8 cellular contexts compared by ENCODE assay signal in the genomic region with DNA sequence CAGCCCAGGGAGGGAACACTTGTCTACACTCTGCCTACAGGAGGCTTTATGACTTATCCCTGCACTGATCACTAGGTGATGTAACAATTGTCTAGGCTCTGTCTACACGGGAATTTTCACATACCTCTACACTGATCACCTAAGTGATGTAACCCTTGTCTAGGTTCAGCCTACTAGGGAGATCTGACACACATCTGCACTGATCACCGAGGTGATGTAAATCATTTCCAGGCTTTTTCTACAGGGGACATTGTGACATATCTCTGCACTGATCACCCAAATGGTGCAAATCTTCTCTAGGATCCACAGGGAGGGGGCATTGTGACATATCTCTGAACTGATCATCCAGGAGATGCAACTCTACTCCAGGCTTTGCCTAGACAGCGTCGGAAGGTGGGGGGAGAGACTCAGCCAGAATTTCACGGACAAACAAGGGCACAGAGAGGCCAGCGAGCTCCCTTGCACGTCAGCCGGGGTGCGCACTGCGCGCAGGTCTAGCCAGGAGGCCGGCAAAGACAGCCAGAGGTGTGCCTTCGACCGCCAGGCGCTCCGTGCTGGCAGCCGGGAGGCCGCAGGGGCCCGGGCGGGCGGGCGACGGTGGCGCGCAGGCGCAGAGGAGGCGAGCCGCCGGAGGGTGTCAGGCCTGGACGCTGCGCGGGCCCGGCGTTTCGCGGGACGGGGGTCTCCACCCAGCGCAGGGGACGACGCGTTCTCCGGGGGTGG. TPM values are rescaled to one million over a fixed set of nuclear protein-coding genes. Genes with fewer than 3 reads are reported as not detected.
DNase-seq lines count a peak whose midpoint lies in the region; ATAC-seq, FAIRE-seq and TF ChIP-seq lines count a peak whose summit lies in the region.

No MANE protein-coding gene starts in this region.

- TF ChIP-seq CTCF in RWPE1 (conservative IDR thresholded peaks at IDR 0.05; ENCODE audit: low read depth) (no peak), GM12878 (IDR thresholded peaks at IDR 0.05 in 2 of 3, conservative IDR thresholded peaks at IDR 0.05 in 1 of 3; ENCODE audit: control insufficient read depth in 2 of 3, extremely low read depth in 1 of 3, insufficient read depth in 1 of 3, low read depth in 3 of 3, low read length in 3 of 3) (no peak)

- no peak for TF ChIP-seq RAD21 in GM12878 (IDR thresholded peaks at IDR 0.05; ENCODE audit: insufficient read depth, low read depth, low read length)

- no peaks in the 10 kb centered on the region for H4K20me1 ChIP-seq in GM12878 (ENCODE audit: control insufficient read depth, insufficient read depth)

- RAD21 ChIA-PET in GM12878 (lab: Charles Lee; ENCODE audit: unreplicated experiment) = no interaction called here

- intact Hi-C loops in GM12878 (cut with micrococcal nuclease; ENCODE audit: unreplicated experiment) = no loop called here

- no peaks in the 10 kb centered on the region; the same call in 2 of the 3 replicates for H3K9me3 ChIP-seq in GM12878 (replicated peaks; ENCODE audit: control insufficient read depth, insufficient read depth, low read length)

- in situ Hi-C loops in GM12878 (cut with MboI) = no loop called here

- H3K4me1 ChIP-seq in GM12878 (ENCODE audit: control insufficient read depth, insufficient read depth, low read length) = no peaks in the 10 kb centered on the region

- BruUV-seq in GM12878 (replicated peaks; lab: Mats Ljungman, UMichigan) = no TSS peak

- peak overlapping the region; percentile 85 for H2AFZ ChIP-seq in GM12878 (ENCODE audit: control insufficient read depth, low read depth, low read length)

- POLR2A ChIA-PET in RWPE1 (lab: Yijun Ruan, JAX; ENCODE audit: low non-redundant PET) (no interaction called here), GM12878 (lab: Charles Lee) (no interaction called here)

- H3K4me2 ChIP-seq in GM12878 (ENCODE audit: control insufficient read depth, insufficient read depth) = peak overlapping the region; percentile 21

- SMC1A ChIA-PET in GM12878 (lab: Charles Lee; ENCODE audit: uncharacterized antibody, unreplicated experiment) = no interaction called here

- no peak for TF ChIP-seq EP300 in GM12878 (IDR thresholded peaks at IDR 0.05; ENCODE audit: borderline replicate concordance in 1 of 2, control insufficient read depth in 1 of 2, low read depth in 2 of 2, low read length in 2 of 2)

- CTCF ChIA-PET in RWPE1 (lab: Yijun Ruan, JAX) = interaction anchor here (0.6 kb wide), 1 partner anchor 77 kb away, joined by 3 read pairs; no protein-coding TSS in a partner anchor
- CTCF ChIA-PET in GM12878 (lab: Yijun Ruan, JAX) = no interaction called here

- ATAC-seq in GM12878 (peak; percentile 90), HG02571 (IDR thresholded peaks at IDR 0.05; ENCODE audit: unreplicated experiment) (no peak), GM21723 (IDR thresholded peaks at IDR 0.05; ENCODE audit: unreplicated experiment) (no peak)

- peak overlapping the region; percentile 57; the same call in 1 of the 2 replicates for H3K4me3 ChIP-seq in GM12878

- H3K9ac ChIP-seq in GM12878 (ENCODE audit: control insufficient read depth, insufficient read depth, low read length) = peak overlapping the region; percentile 38; the same call in 1 of the 2 replicates

- no peaks in the 10 kb centered on the region for H3K27me3 ChIP-seq in GM12878 (replicated peaks in 1 of 2; ENCODE audit: control insufficient read depth in 2 of 2, insufficient read depth in 2 of 2, low read length in 1 of 2)

- FAIRE-seq in GM18507 (lab: Jason Lieb, UNC) = peak; percentile 65
- FAIRE-seq in GM12878 (lab: Jason Lieb, UNC) = peak; percentile 94

- peak; percentile 53 for TF ChIP-seq POLR2A in GM12878 (IDR thresholded peaks at IDR 0.05; ENCODE audit: low read depth, low read length)

- WGBS in GM12878 (ENCODE audit: insufficient coverage, insufficient replicate concordance, low lambda C conversion rate, missing lambda C conversion rate) = 21% methylated on average over 41 of the region's 42 CpGs

- H3K27ac ChIP-seq in RWPE1 (peak overlapping the region; percentile 46; the same call in 1 of the 2 replicates), GM12878 (ENCODE audit: control insufficient read depth, insufficient read depth) (no peak overlapping the region)

- DNase-seq in GM18507 (ENCODE audit: extremely low spot score, insufficient read length, low read depth) (peak; percentile 51), RWPE1 (ENCODE audit: low spot score) (peak; percentile 65), GM12878 (ENCODE audit: low read depth, low spot score) (no peak), inferior parietal cortex (ENCODE audit: extremely low spot score) (peak; percentile 57), NCI-H187 (lab: John Stamatoyannopoulos, UW) (no peak)
- peak; percentile 78 for DNase-seq in stimulated activated CD4-positive, alpha-beta T cell treated with anti-CD3 and anti-CD28 coated beads, Interleukin-15, amount 100 ng/mL, for 24 hours

- no peaks in the 10 kb centered on the region for H3K79me2 ChIP-seq in GM12878 (ENCODE audit: control insufficient read depth, insufficient read depth, low read length)

- no peaks in the 10 kb centered on the region for H3K36me3 ChIP-seq in GM12878 (ENCODE audit: control insufficient read depth in 2 of 2, insufficient read depth in 2 of 2, low read length in 1 of 2)

TF ChIP-seq in GM12878, 131 proteins besides CTCF, POLR2A, EP300 and RAD21 (continues in another document):
- TF ChIP-seq NRF1 (conservative IDR thresholded peaks at IDR 0.05; ENCODE audit: low read depth, low read length) = peak; percentile 45
- TF ChIP-seq, protein P1, sequence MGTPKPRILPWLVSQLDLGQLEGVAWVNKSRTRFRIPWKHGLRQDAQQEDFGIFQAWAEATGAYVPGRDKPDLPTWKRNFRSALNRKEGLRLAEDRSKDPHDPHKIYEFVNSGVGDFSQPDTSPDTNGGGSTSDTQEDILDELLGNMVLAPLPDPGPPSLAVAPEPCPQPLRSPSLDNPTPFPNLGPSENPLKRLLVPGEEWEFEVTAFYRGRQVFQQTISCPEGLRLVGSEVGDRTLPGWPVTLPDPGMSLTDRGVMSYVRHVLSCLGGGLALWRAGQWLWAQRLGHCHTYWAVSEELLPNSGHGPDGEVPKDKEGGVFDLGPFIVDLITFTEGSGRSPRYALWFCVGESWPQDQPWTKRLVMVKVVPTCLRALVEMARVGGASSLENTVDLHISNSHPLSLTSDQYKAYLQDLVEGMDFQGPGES (IDR thresholded peaks at IDR 0.05) = no peak
- TF ChIP-seq YY1 (IDR thresholded peaks at IDR 0.05; ENCODE audit: low read depth, low read length) = 0 out of 2 replicates have a peak, but pooled peaks have one; percentile 16
- TF ChIP-seq, protein P2, sequence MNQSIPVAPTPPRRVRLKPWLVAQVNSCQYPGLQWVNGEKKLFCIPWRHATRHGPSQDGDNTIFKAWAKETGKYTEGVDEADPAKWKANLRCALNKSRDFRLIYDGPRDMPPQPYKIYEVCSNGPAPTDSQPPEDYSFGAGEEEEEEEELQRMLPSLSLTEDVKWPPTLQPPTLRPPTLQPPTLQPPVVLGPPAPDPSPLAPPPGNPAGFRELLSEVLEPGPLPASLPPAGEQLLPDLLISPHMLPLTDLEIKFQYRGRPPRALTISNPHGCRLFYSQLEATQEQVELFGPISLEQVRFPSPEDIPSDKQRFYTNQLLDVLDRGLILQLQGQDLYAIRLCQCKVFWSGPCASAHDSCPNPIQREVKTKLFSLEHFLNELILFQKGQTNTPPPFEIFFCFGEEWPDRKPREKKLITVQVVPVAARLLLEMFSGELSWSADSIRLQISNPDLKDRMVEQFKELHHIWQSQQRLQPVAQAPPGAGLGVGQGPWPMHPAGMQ (IDR thresholded peaks at IDR 0.05; ENCODE audit: borderline replicate concordance) = no peak
- TF ChIP-seq PAX5 (IDR thresholded peaks at IDR 0.05; ENCODE audit: borderline replicate concordance, low read depth, low read length) = no peak
- TF ChIP-seq SMC3 (IDR thresholded peaks at IDR 0.05; ENCODE audit: borderline replicate concordance, low read length) = no peak
- TF ChIP-seq BHLHE40 (IDR thresholded peaks at IDR 0.05; ENCODE audit: borderline replicate concordance in 1 of 2, low read depth in 2 of 2, low read length in 1 of 2) = peak in 1 of 2 experiments; percentile 29; a peak in 1 of 4 replicates
- no peak for TF ChIP-seq POU2F2 (IDR thresholded peaks at IDR 0.05; ENCODE audit: borderline replicate concordance, low read depth, low read length)
- TF ChIP-seq SIN3A (IDR thresholded peaks at IDR 0.05; ENCODE audit: low read depth, low read length) = no peak
- TF ChIP-seq FOXK2 (IDR thresholded peaks at IDR 0.05) = no peak
- no peak for TF ChIP-seq RAD51 (IDR thresholded peaks at IDR 0.05)
- TF ChIP-seq BCL11A (IDR thresholded peaks at IDR 0.05; ENCODE audit: low read depth, low read length) = no peak
- no peak for TF ChIP-seq NBN (IDR thresholded peaks at IDR 0.05)

RNA-seq across cellular contexts. Expression of a gene that starts 46.9 kb away (rescaled TPM):
- total RNA-seq in GM12878 (2013; cell fraction: nucleolus; rRNA removed) = 37.7 and 45.3 TPM in 2 replicates
- total RNA-seq in GM12878 (2014; rRNA removed) = 14.3 and 16.7 TPM in 2 replicates
- total RNA-seq in GM12878 (2014; rRNA removed; fragmentation: Illumina TruSeq; extraction: Trizol) = 16.8 and 17.2 TPM in 2 replicates
- 57.0 and 64.1 TPM in 2 replicates for total RNA-seq in GM12878 (2021)
- polyA plus RNA-seq in GM12878 (2011; ENCODE audit: low read depth) = 17.8 TPM
- polyA plus RNA-seq in GM12878 (2011; rRNA removed) = 29.3 and 40.0 TPM in 2 replicates
- polyA plus RNA-seq in GM12878 (2011; cell fraction: cytosol; rRNA removed) = 9.4 and 12.9 TPM in 2 replicates
- polyA plus RNA-seq in GM12878 (2011; cell fraction: nucleus; rRNA removed) = 15.2 and 20.5 TPM in 2 replicates
- polyA plus RNA-seq in GM12878 (2012) = 25.4 and 36.6 TPM in 2 replicates
- polyA plus RNA-seq in GM12878 (2014; fragmentation: Illumina TruSeq; extraction: Trizol) = 70.7 and 93.2 TPM in 2 replicates
- polyA plus RNA-seq in GM12878 (2014; fragmentation: Nextera tagmentation; extraction: Ambion mirVana) = 10 to 100 TPM; 20.3 to 30.0 TPM
- polyA plus RNA-seq in GM12878 (2014; rRNA removed) = 19.2 and 21.4 TPM in 2 replicates
- 100 to 1,000 TPM; 122 to 127 TPM for polyA plus RNA-seq in GM12878 (2016; fragmentation: Nextera tagmentation; extraction: Ambion mirVana)
- 9.3 and 15.1 TPM in 2 replicates for polyA minus RNA-seq in GM12878 (2011; rRNA and poly(A)+ RNA removed)
- 16.3 and 21.8 TPM in 2 replicates for polyA minus RNA-seq in GM12878 (2011; cell fraction: cytosol; rRNA and poly(A)+ RNA removed)
- polyA minus RNA-seq in GM12878 (2011; cell fraction: nucleus; rRNA and poly(A)+ RNA removed) = 7.4 and 12.3 TPM in 2 replicates

Comparison
In these comparisons a context has a peak if more than half of its experiments do, and no peak if none do; other contexts are left out.
1. DNase-seq: peak in GM18507 (single experiment), RWPE1 (single experiment), inferior parietal cortex (single experiment) and stimulated activated CD4-positive, alpha-beta T cell treated with anti-CD3 and anti-CD28 coated beads, Interleukin-15, amount 100 ng/mL, for 24 hours (single experiment); none in GM12878 (single experiment) and NCI-H187 (0 of 2).